20 cellular contexts compared by ENCODE assay signal in genomic region chr10:100890141-100890695, GRCh38. TPM values are rescaled to one million over a fixed set of nuclear protein-coding genes. Genes with fewer than 3 reads are reported as not detected.
DNase-seq lines count a peak whose midpoint lies in the region; ATAC-seq and TF ChIP-seq lines count a peak whose summit lies in the region.
"Had no signal": no experiment of that assay in that cellular context is flagged by ENCODE, and none has a peak within 500 bp of the region (broad histone marks: within the 10 kb centered on the region; RNA-seq: fewer than 3 reads in every experiment).

No MANE protein-coding gene starts in this region.

- TF ChIP-seq EP300 in SK-N-SH (IDR thresholded peaks at IDR 0.05; ENCODE audit: borderline replicate concordance in 1 of 2, low read depth in 1 of 2, low read length in 1 of 2) = no peak

- no peak overlapping the region for H3K4me3 Mint-ChIP-seq in activated CD8-positive, alpha-beta T cell treated with anti-CD3 and anti-CD28 coated beads for 36 hours
- H3K4me3 Mint-ChIP-seq: activated naive CD4-positive, alpha-beta T cell treated with anti-CD3 and anti-CD28 coated beads, Interleukin-2, amount 10 ng/mL, durations not matched to agents 7 days and 5 days; activated T-cell treated with anti-CD3 and anti-CD28 coated beads, Interleukin-2, amount 50 U/mL, for 24 hours; stimulated activated naive CD8-positive, alpha-beta T cell treated with anti-CD3 and anti-CD28 coated beads, Interleukin-15, Interleukin-2, amounts not matched to agents 100 ng/mL and 50 ng/mL, for 24 hours; T-cell had no signal

- ATAC-seq in HCT116 = peak; percentile 12; the same call in 1 of the 2 replicates
- no peak for ATAC-seq in activated CD8-positive, alpha-beta T cell treated with anti-CD3 and anti-CD28 coated beads for 36 hours
- no peak for ATAC-seq in GM21390 (IDR thresholded peaks at IDR 0.05; ENCODE audit: unreplicated experiment)
- ATAC-seq: T-cell had no signal

- H3K4me1 ChIP-seq in HCT116 (ENCODE audit: control insufficient read depth in 1 of 2, insufficient read depth in 2 of 2, low read length in 2 of 2) (peaks cover 35 to 56% of the 10 kb centered on the region in 2 experiments), SK-N-SH (ENCODE audit: control insufficient read depth in 1 of 2, insufficient read depth in 2 of 2, low read depth in 1 of 2, low read length in 1 of 2) (peaks cover 0 to 11% of the 10 kb centered on the region in 2 experiments; a peak in 3 of 4 replicates), fibroblast of lung (ENCODE audit: control insufficient read depth, extremely low read depth, insufficient read depth, low read length) (peaks cover 9% of the 10 kb centered on the region), skeletal muscle satellite cell (ENCODE audit: control insufficient read depth, insufficient read depth, low read length) (peaks cover 47% of the 10 kb centered on the region)
- H3K4me1 ChIP-seq: BE2C had no signal

- H3K36me3 ChIP-seq in HCT116 (ENCODE audit: control insufficient read depth in 1 of 2, insufficient read depth in 2 of 2, low read length in 2 of 2) (no peaks in the 10 kb centered on the region), SK-N-SH (replicated peaks in 1 of 2; ENCODE audit: control insufficient read depth in 1 of 2, insufficient read depth in 2 of 2, low read length in 1 of 2) (no peaks in the 10 kb centered on the region), fibroblast of lung (ENCODE audit: control insufficient read depth, insufficient read depth, low read length) (no peaks in the 10 kb centered on the region), skeletal muscle satellite cell (ENCODE audit: insufficient read depth, low read length) (no peaks in the 10 kb centered on the region)
- H3K36me3 ChIP-seq: BE2C, ovary, transverse colon had no signal

- H3K79me2 ChIP-seq in HCT116 (ENCODE audit: insufficient read depth, low read length) (no peaks in the 10 kb centered on the region), SK-N-SH (ENCODE audit: insufficient read depth) (no peaks in the 10 kb centered on the region), fibroblast of lung (ENCODE audit: control insufficient read depth, insufficient read depth, low read length) (no peaks in the 10 kb centered on the region)

- H3K27ac ChIP-seq in HCT116 (ENCODE audit: low read depth, low read length) = peak overlapping the region; percentile 61
- H3K27ac ChIP-seq in SK-N-SH (ENCODE audit: low read depth in 2 of 2, low read length in 1 of 2) = peak overlapping the region; percentile 56 to 85; a peak in 3 of 4 replicates
- H3K27ac ChIP-seq in fibroblast of lung (ENCODE audit: insufficient read depth, low read length) = peak overlapping the region; percentile 43
- H3K27ac ChIP-seq: ovary had no signal

- H3F3A ChIP-seq in SK-N-SH (replicated peaks; ENCODE audit: insufficient read depth) = peaks cover 13% of the 10 kb centered on the region

- H4K20me1 ChIP-seq in HCT116 (ENCODE audit: insufficient read depth) = no peaks in the 10 kb centered on the region
- no peaks in the 10 kb centered on the region for H4K20me1 ChIP-seq in SK-N-SH (ENCODE audit: insufficient read depth)
- H4K20me1 ChIP-seq in fibroblast of lung (ENCODE audit: control insufficient read depth, extremely low read depth, insufficient read depth, low read length) = no peaks in the 10 kb centered on the region

- H3K27me3 ChIP-seq in HCT116 (ENCODE audit: insufficient read depth, low read length) = no peaks in the 10 kb centered on the region
- no peaks in the 10 kb centered on the region for H3K27me3 ChIP-seq in SK-N-SH (ENCODE audit: insufficient read depth)
- no peaks in the 10 kb centered on the region for H3K27me3 ChIP-seq in fibroblast of lung (ENCODE audit: control insufficient read depth, insufficient read depth, low read length)
- H3K27me3 ChIP-seq in skeletal muscle satellite cell (ENCODE audit: control insufficient read depth, insufficient read depth, low read length) = no peaks in the 10 kb centered on the region
- H3K27me3 ChIP-seq: BE2C, ovary had no signal

- H3K9me3 ChIP-seq in HCT116 (ENCODE audit: control insufficient read depth in 1 of 2, insufficient read depth in 1 of 2, low read depth in 1 of 2, low read length in 2 of 2) (no peaks in the 10 kb centered on the region), SK-N-SH (no peaks in the 10 kb centered on the region), fibroblast of lung (ENCODE audit: control insufficient read depth, insufficient read depth, low read depth, low read length) (no peaks in the 10 kb centered on the region), skeletal muscle satellite cell (replicated peaks; ENCODE audit: low read length) (no peaks in the 10 kb centered on the region)
- H3K9me3 ChIP-seq: BE2C, ovary, transverse colon had no signal

- no peak overlapping the region for H3K27ac Mint-ChIP-seq in activated CD8-positive, alpha-beta T cell treated with anti-CD3 and anti-CD28 coated beads for 36 hours
- H3K27ac Mint-ChIP-seq: activated naive CD4-positive, alpha-beta T cell treated with anti-CD3 and anti-CD28 coated beads, Interleukin-2, amount 10 ng/mL, durations not matched to agents 7 days and 5 days; activated T-cell treated with anti-CD3 and anti-CD28 coated beads, Interleukin-2, amount 50 U/mL, for 24 hours; stimulated activated naive CD8-positive, alpha-beta T cell treated with anti-CD3 and anti-CD28 coated beads, Interleukin-15, Interleukin-2, amounts not matched to agents 100 ng/mL and 50 ng/mL, for 24 hours; T-cell had no signal

- H3K36me3 Mint-ChIP-seq in activated CD8-positive, alpha-beta T cell treated with anti-CD3 and anti-CD28 coated beads for 36 hours (ENCODE audit: low read depth) = no peaks in the 10 kb centered on the region
- H3K36me3 Mint-ChIP-seq: activated naive CD4-positive, alpha-beta T cell treated with anti-CD3 and anti-CD28 coated beads, Interleukin-2, amount 10 ng/mL, durations not matched to agents 7 days and 5 days; T-cell had no signal

- H2AFZ ChIP-seq in HCT116 (ENCODE audit: low read depth, low read length, poor library complexity, severe bottlenecking) = peak overlapping the region; percentile 96
- peak overlapping the region; percentile 14; the same call in 1 of the 2 replicates for H2AFZ ChIP-seq in SK-N-SH (ENCODE audit: low read depth)
- no peak overlapping the region for H2AFZ ChIP-seq in fibroblast of lung (ENCODE audit: low read length)

- intact Hi-C loops in HCT116 (cut with micrococcal nuclease) = no loop called here
- intact Hi-C loops in activated CD8-positive, alpha-beta T cell treated with anti-CD3 and anti-CD28 coated beads for 36 hours (cut with micrococcal nuclease) = no loop called here

- 80% methylated on average over 6 of the region's 6 CpGs for WGBS in SK-N-SH (ENCODE audit: low lambda C conversion rate)

- H3K4me2 ChIP-seq in HCT116 (ENCODE audit: low read length) (peak overlapping the region; percentile 67), SK-N-SH (peak overlapping the region; percentile 57), fibroblast of lung (ENCODE audit: extremely low read depth, insufficient read depth, low read length) (no peak overlapping the region), skeletal muscle satellite cell (ENCODE audit: low read length) (peak overlapping the region; percentile 73)

- POLR2A ChIA-PET in HCT116 (lab: Charles Lee) = no interaction called here
- POLR2A ChIA-PET in SK-N-SH (lab: Yijun Ruan, JAX) = no interaction called here
- POLR2A ChIA-PET in activated CD8-positive, alpha-beta T cell treated with anti-CD3 and anti-CD28 coated beads for 36 hours (lab: Charles Lee) = interaction anchor here (0.5 kb wide), 1 partner anchor 300 kb away, joined by 3 read pairs; no protein-coding TSS in a partner anchor

- H3K9ac ChIP-seq in HCT116 (ENCODE audit: low read length) = peak overlapping the region; percentile 45
- H3K9ac ChIP-seq in SK-N-SH = peak overlapping the region; percentile 18; the same call in 1 of the 2 replicates
- no peak overlapping the region for H3K9ac ChIP-seq in fibroblast of lung (ENCODE audit: insufficient read depth, low read length)
- peak overlapping the region; percentile 56 for H3K9ac ChIP-seq in skeletal muscle satellite cell (ENCODE audit: low read depth, low read length)

- TF ChIP-seq CTCF in HCT116 (IDR thresholded peaks at IDR 0.05 in 2 of 3, conservative IDR thresholded peaks at IDR 0.05 in 1 of 3; ENCODE audit: borderline replicate concordance in 1 of 3, insufficient read depth in 1 of 3, low read depth in 2 of 3, low read length in 2 of 3) (no peak), SK-N-SH (IDR thresholded peaks at IDR 0.05) (no peak), fibroblast of lung (conservative IDR thresholded peaks at IDR 0.05 in 1 of 2, IDR thresholded peaks at IDR 0.05 in 1 of 2; ENCODE audit: low read depth in 1 of 2, low read length in 2 of 2) (no peak)
- TF ChIP-seq CTCF in activated CD8-positive, alpha-beta T cell treated with anti-CD3 and anti-CD28 coated beads for 36 hours (IDR thresholded peaks at IDR 0.05) = no peak

- TF ChIP-seq RAD21 in HCT116 (IDR thresholded peaks at IDR 0.05; ENCODE audit: low read depth) = no peak
- no peak for TF ChIP-seq RAD21 in SK-N-SH (IDR thresholded peaks at IDR 0.05; ENCODE audit: low read length)

- H3K9me2 ChIP-seq in HCT116 (ENCODE audit: insufficient read depth) = no peaks in the 10 kb centered on the region
- no peaks in the 10 kb centered on the region for H3K9me2 ChIP-seq in SK-N-SH

- no peak for DNase-seq in HCT116 (ENCODE audit: low read depth, low spot score)
- no peak for DNase-seq in SK-N-SH
- DNase-seq in fibroblast of lung (ENCODE audit: low read depth in 2 of 2) = no peak
- DNase-seq in activated CD8-positive, alpha-beta T cell treated with anti-CD3 and anti-CD28 coated beads for 36 hours = no peak
- DNase-seq in GM19240 (ENCODE audit: insufficient read length, low spot score) = no peak
- DNase-seq: activated CD4-positive, alpha-beta T cell treated with anti-CD3 and anti-CD28 coated beads, Interleukin-2, amount 50 U/mL, for 4 hours; activated naive CD4-positive, alpha-beta T cell treated with anti-CD3 and anti-CD28 coated beads, Interleukin-2, amount 10 ng/mL, durations not matched to agents 7 days and 5 days; activated T-cell treated with anti-CD3 and anti-CD28 coated beads, Interleukin-2, amount 50 U/mL, for 24 hours; aorta; BE2C; COR-L47; NCI-H2107; NCI-H524; stimulated activated CD4-positive, alpha-beta T cell treated with anti-CD3 and anti-CD28 coated beads, Interleukin-2, amount 100 ng/mL, for 24 hours; T-cell; transverse colon had no signal

- BruUV-seq in HCT116 (replicated peaks; lab: Mats Ljungman, UMichigan) = no TSS peak

- TF ChIP-seq POLR2A in HCT116 (IDR thresholded peaks at IDR 0.05; ENCODE audit: borderline replicate concordance, extremely low read depth, insufficient read depth, insufficient read length) = no peak

- CTCF ChIA-PET in HCT116 (lab: Charles Lee) (interaction anchor here (1.2 kb wide), 1 partner anchor 11 kb away, joined by 3 read pairs; no protein-coding TSS in a partner anchor), SK-N-SH (lab: Yijun Ruan, JAX) (interaction anchor here (0.9 to 1.0 kb wide), 2 partner anchors 327 to 328 kb away, joined by 3 read pairs; no protein-coding TSS in a partner anchor)
- CTCF ChIA-PET in activated CD8-positive, alpha-beta T cell treated with anti-CD3 and anti-CD28 coated beads for 36 hours (lab: Charles Lee) = no interaction called here

- no peaks in the 10 kb centered on the region for H3K4me1 Mint-ChIP-seq in activated CD8-positive, alpha-beta T cell treated with anti-CD3 and anti-CD28 coated beads for 36 hours (ENCODE audit: low read depth)
- H3K4me1 Mint-ChIP-seq: activated naive CD4-positive, alpha-beta T cell treated with anti-CD3 and anti-CD28 coated beads, Interleukin-2, amount 10 ng/mL, durations not matched to agents 7 days and 5 days had no signal

- peaks cover 15% of the 10 kb centered on the region for H3K27me3 Mint-ChIP-seq in activated CD8-positive, alpha-beta T cell treated with anti-CD3 and anti-CD28 coated beads for 36 hours

- H3K4me3 ChIP-seq in HCT116 (replicated peaks in 1 of 2; ENCODE audit: low read depth in 1 of 2, low read length in 2 of 2) = peak overlapping the region in 1 of 2 experiments; percentile 40; a peak in 2 of 4 replicates
- no peak overlapping the region for H3K4me3 ChIP-seq in SK-N-SH (ENCODE audit: low read depth in 2 of 2, low read length in 1 of 2)
- no peak overlapping the region for H3K4me3 ChIP-seq in fibroblast of lung (replicated peaks in 1 of 4; ENCODE audit: control extremely low read depth in 1 of 4, insufficient read depth in 1 of 4, low read depth in 3 of 4, low read length in 4 of 4)
- H3K4me3 ChIP-seq in skeletal muscle satellite cell (ENCODE audit: low read length) = peak overlapping the region; percentile 10
- H3K4me3 ChIP-seq: ovary, transverse colon had no signal

- RAD21 ChIA-PET in HCT116 (lab: Charles Lee; ENCODE audit: low non-redundant PET in 1 of 2, low total read pairs in 2 of 2, uncharacterized antibody in 2 of 2, unreplicated experiment in 2 of 2) = interaction anchor here in 1 of 2 experiments (1.7 kb wide), 1 partner anchor 12 kb away, joined by 6 read pairs; no protein-coding TSS in a partner anchor

- no peaks in the 10 kb centered on the region for H3K9me3 Mint-ChIP-seq in activated CD8-positive, alpha-beta T cell treated with anti-CD3 and anti-CD28 coated beads for 36 hours
- H3K9me3 Mint-ChIP-seq: activated naive CD4-positive, alpha-beta T cell treated with anti-CD3 and anti-CD28 coated beads, Interleukin-2, amount 10 ng/mL, durations not matched to agents 7 days and 5 days; activated T-cell treated with anti-CD3 and anti-CD28 coated beads, Interleukin-2, amount 50 U/mL, for 24 hours; stimulated activated naive CD8-positive, alpha-beta T cell treated with anti-CD3 and anti-CD28 coated beads, Interleukin-15, Interleukin-2, amounts not matched to agents 100 ng/mL and 50 ng/mL, for 24 hours; T-cell had no signal

RNA-seq across cellular contexts. Expression of gene SLF2, which starts 22.5 kb away (rescaled TPM):
- 43.0 TPM for total RNA-seq in HCT116 (2021; ENCODE audit: unreplicated experiment)
- 9.5 and 12.3 TPM in 2 replicates for polyA plus RNA-seq in HCT116 (2012)
- 6.3 and 7.5 TPM in 2 replicates for polyA plus RNA-seq in SK-N-SH (2012; rRNA removed)
- polyA plus RNA-seq in SK-N-SH (2012; cell fraction: cytosol; rRNA removed) = 4.9 and 5.0 TPM in 2 replicates
- polyA plus RNA-seq in SK-N-SH (2012; cell fraction: nucleus; rRNA removed) = 20.7 and 25.6 TPM in 2 replicates
- total RNA-seq in fibroblast of lung = 32.5 and 34.9 TPM in 2 replicates
- 11.1 and 16.6 TPM in 2 replicates for polyA plus RNA-seq in fibroblast of lung
- polyA plus RNA-seq in fibroblast of lung (2012) = 9.3 and 13.4 TPM in 2 replicates
- 3.7 and 4.0 TPM in 2 replicates for polyA minus RNA-seq in fibroblast of lung (ENCODE audit: low replicate concordance)
- total RNA-seq in skeletal muscle satellite cell (2012; rRNA removed) = 21.6 and 30.4 TPM in 2 replicates
- 10 to 100 TPM; 29.0 to 31.9 TPM for total RNA-seq in activated CD8-positive, alpha-beta T cell treated with anti-CD3 and anti-CD28 coated beads for 36 hours

Comparison
In these comparisons a context has a peak if more than half of its experiments do, and no peak if none do; other contexts are left out.
1. Of the 11 proteins assayed by ChIP-seq in both SK-N-SH and HCT116: peak only in SK-N-SH: none; only in HCT116: ZBTB33; in both: none; in neither: 10.